1 cellular context compared by ENCODE assay signal in the genomic region with DNA sequence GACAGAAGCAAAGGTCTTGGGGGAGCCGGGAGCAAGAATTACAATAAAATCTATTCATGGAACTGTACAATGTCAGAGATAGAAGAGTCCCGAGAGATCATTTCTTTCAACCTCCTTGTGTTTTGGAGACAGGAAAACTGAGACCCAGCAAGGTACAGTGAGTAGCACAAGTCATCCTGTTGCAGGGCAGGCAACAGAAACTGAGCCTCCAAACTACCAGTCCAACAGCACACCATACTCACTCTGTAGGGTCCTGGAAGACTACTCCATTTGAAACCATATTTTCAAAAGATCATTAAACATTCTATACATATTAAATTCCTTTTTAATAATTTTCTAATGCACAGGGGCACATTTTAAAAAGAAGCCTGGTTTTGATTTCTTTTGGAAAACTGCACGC.
TF ChIP-seq lines count a peak whose summit lies in the region.

No MANE protein-coding gene starts in this region.

TF ChIP-seq in neural cell, 6 proteins besides CTCF, POLR2A, EP300 and RAD21 (continued from another document):
- TF ChIP-seq, protein P1, sequence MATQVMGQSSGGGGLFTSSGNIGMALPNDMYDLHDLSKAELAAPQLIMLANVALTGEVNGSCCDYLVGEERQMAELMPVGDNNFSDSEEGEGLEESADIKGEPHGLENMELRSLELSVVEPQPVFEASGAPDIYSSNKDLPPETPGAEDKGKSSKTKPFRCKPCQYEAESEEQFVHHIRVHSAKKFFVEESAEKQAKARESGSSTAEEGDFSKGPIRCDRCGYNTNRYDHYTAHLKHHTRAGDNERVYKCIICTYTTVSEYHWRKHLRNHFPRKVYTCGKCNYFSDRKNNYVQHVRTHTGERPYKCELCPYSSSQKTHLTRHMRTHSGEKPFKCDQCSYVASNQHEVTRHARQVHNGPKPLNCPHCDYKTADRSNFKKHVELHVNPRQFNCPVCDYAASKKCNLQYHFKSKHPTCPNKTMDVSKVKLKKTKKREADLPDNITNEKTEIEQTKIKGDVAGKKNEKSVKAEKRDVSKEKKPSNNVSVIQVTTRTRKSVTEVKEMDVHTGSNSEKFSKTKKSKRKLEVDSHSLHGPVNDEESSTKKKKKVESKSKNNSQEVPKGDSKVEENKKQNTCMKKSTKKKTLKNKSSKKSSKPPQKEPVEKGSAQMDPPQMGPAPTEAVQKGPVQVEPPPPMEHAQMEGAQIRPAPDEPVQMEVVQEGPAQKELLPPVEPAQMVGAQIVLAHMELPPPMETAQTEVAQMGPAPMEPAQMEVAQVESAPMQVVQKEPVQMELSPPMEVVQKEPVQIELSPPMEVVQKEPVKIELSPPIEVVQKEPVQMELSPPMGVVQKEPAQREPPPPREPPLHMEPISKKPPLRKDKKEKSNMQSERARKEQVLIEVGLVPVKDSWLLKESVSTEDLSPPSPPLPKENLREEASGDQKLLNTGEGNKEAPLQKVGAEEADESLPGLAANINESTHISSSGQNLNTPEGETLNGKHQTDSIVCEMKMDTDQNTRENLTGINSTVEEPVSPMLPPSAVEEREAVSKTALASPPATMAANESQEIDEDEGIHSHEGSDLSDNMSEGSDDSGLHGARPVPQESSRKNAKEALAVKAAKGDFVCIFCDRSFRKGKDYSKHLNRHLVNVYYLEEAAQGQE (IDR thresholded peaks at IDR 0.05; ENCODE audit: borderline replicate concordance): no peak
- TF ChIP-seq TAF1 (IDR thresholded peaks at IDR 0.05; ENCODE audit: low read depth): no peak
- TF ChIP-seq MXI1 (conservative IDR thresholded peaks at IDR 0.05; ENCODE audit: poor library complexity, severe bottlenecking): no peak
